In the genomic region with DNA sequence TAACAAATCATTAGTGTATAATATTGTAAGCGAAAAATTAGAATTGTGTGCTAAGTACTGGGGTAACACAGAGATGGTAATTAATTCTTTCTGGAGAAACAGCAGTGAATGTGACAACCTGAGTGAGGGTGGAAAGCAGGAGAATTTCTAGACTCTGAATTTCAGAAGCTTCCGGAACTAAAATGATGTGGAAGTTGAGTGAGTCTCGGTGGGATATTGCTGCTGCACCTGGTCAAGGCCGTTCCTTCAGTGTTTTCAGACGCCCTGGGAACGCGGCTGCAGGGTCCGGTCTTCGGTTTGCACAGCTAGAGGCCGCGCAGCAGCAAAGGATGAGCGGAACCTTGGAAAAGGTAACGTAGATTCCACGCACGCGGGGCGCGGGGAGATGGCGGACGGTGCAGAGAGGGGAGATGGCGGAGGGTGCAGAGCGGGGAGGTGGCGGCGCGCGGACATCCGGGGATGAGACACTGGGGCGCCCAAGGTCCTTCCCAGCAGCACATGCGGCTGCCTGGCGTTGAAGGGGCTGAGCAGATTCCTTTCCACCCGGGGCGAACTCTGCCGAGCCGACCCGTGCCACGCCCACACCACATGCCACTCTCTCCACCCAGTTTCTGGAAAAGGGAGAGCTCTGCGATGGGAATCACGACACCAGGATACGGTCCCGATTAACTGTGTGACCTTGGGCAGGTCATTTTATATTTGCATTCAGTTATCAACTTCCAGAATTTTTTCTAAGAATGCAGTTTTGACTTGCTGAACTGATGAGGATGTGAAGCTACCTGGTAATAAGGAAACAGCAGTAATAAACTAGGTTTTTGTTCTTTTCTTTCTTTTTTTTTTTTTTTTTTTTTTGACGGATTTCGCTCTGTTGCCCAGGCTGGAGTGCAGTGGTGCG, we compare ENCODE assay signal across 1 cellular context.
A peak's percentile ranks its signal among the peaks of the same experiment; 100 is the strongest.
TF ChIP-seq lines count a peak whose summit lies in the region.

A gene (plus strand): TSS at position 232 of the 895 bp plus-strand sequence. CDS start 98 bp downstream, at position 330.

TF ChIP-seq in HepG2, 621 proteins besides CTCF, POLR2A, EP300 and RAD21 (continued from another document and continues in another):
- TF ChIP-seq, protein P1, sequence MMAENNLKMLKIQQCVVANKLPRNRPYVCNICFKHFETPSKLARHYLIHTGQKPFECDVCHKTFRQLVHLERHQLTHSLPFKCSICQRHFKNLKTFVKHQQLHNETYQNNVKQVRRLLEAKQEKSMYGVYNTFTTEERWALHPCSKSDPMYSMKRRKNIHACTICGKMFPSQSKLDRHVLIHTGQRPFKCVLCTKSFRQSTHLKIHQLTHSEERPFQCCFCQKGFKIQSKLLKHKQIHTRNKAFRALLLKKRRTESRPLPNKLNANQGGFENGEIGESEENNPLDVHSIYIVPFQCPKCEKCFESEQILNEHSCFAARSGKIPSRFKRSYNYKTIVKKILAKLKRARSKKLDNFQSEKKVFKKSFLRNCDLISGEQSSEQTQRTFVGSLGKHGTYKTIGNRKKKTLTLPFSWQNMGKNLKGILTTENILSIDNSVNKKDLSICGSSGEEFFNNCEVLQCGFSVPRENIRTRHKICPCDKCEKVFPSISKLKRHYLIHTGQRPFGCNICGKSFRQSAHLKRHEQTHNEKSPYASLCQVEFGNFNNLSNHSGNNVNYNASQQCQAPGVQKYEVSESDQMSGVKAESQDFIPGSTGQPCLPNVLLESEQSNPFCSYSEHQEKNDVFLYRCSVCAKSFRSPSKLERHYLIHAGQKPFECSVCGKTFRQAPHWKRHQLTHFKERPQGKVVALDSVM (CRISPR knock-in tag; IDR thresholded peaks at IDR 0.05), result peak; percentile 74
- TF ChIP-seq FOSL1 (CRISPR knock-in tag; IDR thresholded peaks at IDR 0.05; ENCODE audit: borderline replicate concordance), result no peak
- TF ChIP-seq, protein P2, sequence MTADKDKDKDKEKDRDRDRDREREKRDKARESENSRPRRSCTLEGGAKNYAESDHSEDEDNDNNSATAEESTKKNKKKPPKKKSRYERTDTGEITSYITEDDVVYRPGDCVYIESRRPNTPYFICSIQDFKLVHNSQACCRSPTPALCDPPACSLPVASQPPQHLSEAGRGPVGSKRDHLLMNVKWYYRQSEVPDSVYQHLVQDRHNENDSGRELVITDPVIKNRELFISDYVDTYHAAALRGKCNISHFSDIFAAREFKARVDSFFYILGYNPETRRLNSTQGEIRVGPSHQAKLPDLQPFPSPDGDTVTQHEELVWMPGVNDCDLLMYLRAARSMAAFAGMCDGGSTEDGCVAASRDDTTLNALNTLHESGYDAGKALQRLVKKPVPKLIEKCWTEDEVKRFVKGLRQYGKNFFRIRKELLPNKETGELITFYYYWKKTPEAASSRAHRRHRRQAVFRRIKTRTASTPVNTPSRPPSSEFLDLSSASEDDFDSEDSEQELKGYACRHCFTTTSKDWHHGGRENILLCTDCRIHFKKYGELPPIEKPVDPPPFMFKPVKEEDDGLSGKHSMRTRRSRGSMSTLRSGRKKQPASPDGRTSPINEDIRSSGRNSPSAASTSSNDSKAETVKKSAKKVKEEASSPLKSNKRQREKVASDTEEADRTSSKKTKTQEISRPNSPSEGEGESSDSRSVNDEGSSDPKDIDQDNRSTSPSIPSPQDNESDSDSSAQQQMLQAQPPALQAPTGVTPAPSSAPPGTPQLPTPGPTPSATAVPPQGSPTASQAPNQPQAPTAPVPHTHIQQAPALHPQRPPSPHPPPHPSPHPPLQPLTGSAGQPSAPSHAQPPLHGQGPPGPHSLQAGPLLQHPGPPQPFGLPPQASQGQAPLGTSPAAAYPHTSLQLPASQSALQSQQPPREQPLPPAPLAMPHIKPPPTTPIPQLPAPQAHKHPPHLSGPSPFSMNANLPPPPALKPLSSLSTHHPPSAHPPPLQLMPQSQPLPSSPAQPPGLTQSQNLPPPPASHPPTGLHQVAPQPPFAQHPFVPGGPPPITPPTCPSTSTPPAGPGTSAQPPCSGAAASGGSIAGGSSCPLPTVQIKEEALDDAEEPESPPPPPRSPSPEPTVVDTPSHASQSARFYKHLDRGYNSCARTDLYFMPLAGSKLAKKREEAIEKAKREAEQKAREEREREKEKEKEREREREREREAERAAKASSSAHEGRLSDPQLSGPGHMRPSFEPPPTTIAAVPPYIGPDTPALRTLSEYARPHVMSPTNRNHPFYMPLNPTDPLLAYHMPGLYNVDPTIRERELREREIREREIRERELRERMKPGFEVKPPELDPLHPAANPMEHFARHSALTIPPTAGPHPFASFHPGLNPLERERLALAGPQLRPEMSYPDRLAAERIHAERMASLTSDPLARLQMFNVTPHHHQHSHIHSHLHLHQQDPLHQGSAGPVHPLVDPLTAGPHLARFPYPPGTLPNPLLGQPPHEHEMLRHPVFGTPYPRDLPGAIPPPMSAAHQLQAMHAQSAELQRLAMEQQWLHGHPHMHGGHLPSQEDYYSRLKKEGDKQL (CRISPR knock-in tag; IDR thresholded peaks at IDR 0.05; ENCODE audit: low read depth), result no peak; the same call in 1 of the 2 replicates
- TF ChIP-seq, protein P3, sequence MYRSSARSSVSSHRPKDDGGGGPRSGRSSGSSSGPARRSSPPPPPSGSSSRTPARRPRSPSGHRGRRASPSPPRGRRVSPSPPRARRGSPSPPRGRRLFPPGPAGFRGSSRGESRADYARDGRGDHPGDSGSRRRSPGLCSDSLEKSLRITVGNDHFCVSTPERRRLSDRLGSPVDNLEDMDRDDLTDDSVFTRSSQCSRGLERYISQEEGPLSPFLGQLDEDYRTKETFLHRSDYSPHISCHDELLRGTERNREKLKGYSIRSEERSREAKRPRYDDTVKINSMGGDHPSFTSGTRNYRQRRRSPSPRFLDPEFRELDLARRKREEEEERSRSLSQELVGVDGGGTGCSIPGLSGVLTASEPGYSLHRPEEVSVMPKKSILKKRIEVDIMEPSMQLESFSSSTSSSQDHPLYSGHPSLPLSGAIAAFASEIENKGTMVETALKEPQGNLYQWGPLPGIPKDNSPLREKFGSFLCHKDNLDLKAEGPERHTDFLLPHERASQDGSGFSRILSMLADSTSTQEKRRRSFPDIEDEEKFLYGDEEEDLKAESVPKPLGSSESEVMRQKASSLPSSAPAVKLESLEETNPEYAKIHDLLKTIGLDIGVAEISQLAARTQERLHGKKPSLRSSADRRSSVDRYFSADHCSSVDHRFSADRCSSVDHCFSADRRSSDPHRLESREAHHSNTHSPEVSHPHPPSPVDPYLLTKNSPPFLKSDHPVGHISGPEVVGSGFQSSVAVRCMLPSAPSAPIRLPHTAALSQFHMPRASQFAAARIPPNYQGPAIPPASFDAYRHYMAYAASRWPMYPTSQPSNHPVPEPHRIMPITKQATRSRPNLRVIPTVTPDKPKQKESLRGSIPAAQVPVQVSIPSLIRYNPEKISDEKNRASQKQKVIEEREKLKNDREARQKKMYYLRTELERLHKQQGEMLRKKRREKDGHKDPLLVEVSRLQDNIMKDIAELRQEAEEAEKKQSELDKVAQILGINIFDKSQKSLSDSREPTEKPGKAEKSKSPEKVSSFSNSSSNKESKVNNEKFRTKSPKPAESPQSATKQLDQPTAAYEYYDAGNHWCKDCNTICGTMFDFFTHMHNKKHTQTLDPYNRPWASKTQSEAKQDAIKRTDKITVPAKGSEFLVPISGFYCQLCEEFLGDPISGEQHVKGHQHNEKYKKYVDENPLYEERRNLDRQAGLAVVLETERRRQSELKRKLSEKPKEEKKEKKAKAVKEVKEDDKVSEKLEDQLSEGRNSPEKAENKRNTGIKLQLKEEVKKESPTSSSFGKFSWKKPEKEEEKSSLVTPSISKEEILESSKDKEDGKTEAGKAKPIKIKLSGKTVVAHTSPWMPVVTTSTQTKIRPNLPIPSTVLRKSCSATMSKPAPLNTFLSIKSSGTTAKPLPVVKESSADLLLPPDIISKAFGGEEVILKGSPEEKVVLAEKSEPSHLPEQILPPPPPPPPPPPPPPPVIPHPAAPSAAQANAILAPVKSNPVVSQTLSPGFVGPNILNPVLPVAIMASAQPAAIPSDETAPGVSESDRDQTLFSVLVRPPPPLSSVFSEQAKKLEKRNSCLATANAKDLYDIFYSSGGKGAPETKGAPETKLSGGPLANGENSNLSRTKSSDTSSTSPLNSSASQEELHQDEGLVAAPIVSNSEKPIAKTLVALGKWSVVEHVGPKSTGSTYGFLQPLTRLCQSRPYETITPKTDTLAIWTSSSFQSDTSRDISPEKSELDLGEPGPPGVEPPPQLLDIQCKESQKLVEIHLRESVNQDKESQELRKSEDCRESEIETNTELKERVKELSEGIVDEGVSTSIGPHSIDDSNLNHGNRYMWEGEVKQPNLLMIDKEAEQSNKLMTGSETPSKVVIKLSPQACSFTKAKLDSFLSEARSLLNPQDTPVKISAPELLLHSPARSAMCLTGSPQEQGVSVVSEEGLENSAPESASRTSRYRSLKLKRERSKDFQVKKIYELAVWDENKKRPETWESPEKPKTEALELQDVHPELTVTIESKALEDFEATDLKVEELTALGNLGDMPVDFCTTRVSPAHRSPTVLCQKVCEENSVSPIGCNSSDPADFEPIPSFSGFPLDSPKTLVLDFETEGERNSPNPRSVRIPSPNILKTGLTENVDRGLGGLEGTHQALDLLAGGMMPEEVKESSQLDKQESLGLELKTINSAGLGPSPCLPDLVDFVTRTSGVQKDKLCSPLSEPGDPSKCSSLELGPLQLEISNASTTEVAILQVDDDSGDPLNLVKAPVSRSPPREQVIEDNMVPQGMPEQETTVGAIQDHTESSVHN (CRISPR knock-in tag; IDR thresholded peaks at IDR 0.05), result 0 out of 2 replicates have a peak, but pooled peaks have one; percentile 68
- TF ChIP-seq MYC (CRISPR knock-in tag; IDR thresholded peaks at IDR 0.05; ENCODE audit: borderline replicate concordance), result peak; percentile 98
- no peak for TF ChIP-seq ZNF367 (CRISPR knock-in tag; IDR thresholded peaks at IDR 0.05; ENCODE audit: borderline replicate concordance)
- TF ChIP-seq, protein P4, sequence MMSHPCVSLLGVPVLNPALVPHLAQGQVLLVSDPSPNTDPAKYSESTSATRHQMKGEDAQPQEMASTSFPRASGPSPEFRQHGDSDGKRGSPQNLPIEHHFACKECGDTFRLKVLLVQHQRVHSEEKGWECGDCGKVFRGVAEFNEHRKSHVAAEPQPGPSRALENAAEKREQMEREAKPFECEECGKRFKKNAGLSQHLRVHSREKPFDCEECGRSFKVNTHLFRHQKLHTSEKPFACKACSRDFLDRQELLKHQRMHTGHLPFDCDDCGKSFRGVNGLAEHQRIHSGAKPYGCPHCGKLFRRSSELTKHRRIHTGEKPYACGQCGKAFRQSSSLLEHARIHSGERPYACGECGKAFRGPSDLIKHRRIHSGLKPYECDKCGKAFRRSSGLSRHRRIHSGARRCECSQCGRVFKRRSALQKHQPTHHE (CRISPR knock-in tag; IDR thresholded peaks at IDR 0.05; ENCODE audit: borderline replicate concordance), result 0 out of 2 replicates have a peak, but pooled peaks have one; percentile 57
- TF ChIP-seq, protein P5, sequence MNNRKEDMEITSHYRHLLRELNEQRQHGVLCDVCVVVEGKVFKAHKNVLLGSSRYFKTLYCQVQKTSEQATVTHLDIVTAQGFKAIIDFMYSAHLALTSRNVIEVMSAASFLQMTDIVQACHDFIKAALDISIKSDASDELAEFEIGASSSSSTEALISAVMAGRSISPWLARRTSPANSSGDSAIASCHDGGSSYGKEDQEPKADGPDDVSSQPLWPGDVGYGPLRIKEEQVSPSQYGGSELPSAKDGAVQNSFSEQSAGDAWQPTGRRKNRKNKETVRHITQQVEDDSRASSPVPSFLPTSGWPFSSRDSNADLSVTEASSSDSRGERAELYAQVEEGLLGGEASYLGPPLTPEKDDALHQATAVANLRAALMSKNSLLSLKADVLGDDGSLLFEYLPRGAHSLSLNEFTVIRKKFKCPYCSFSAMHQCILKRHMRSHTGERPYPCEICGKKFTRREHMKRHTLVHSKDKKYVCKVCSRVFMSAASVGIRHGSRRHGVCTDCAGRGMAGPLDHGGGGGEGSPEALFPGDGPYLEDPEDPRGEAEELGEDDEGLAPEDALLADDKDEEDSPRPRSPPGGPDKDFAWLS (CRISPR knock-in tag; IDR thresholded peaks at IDR 0.05; ENCODE audit: borderline replicate concordance), result no peak
- peak; percentile 56; the same call in 1 of the 2 replicates for TF ChIP-seq GATA4 (IDR thresholded peaks at IDR 0.05; ENCODE audit: borderline replicate concordance, low read depth)
- TF ChIP-seq, protein P6, sequence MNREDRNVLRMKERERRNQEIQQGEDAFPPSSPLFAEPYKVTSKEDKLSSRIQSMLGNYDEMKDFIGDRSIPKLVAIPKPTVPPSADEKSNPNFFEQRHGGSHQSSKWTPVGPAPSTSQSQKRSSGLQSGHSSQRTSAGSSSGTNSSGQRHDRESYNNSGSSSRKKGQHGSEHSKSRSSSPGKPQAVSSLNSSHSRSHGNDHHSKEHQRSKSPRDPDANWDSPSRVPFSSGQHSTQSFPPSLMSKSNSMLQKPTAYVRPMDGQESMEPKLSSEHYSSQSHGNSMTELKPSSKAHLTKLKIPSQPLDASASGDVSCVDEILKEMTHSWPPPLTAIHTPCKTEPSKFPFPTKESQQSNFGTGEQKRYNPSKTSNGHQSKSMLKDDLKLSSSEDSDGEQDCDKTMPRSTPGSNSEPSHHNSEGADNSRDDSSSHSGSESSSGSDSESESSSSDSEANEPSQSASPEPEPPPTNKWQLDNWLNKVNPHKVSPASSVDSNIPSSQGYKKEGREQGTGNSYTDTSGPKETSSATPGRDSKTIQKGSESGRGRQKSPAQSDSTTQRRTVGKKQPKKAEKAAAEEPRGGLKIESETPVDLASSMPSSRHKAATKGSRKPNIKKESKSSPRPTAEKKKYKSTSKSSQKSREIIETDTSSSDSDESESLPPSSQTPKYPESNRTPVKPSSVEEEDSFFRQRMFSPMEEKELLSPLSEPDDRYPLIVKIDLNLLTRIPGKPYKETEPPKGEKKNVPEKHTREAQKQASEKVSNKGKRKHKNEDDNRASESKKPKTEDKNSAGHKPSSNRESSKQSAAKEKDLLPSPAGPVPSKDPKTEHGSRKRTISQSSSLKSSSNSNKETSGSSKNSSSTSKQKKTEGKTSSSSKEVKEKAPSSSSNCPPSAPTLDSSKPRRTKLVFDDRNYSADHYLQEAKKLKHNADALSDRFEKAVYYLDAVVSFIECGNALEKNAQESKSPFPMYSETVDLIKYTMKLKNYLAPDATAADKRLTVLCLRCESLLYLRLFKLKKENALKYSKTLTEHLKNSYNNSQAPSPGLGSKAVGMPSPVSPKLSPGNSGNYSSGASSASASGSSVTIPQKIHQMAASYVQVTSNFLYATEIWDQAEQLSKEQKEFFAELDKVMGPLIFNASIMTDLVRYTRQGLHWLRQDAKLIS (CRISPR knock-in tag; IDR thresholded peaks at IDR 0.05), result no peak
- peak; percentile 54; the same call in 1 of the 2 replicates for TF ChIP-seq MIER2 (CRISPR knock-in tag; IDR thresholded peaks at IDR 0.05)
- peak; percentile 79; the same call in 1 of the 2 replicates for TF ChIP-seq SRY (CRISPR knock-in tag; IDR thresholded peaks at IDR 0.05)
- TF ChIP-seq ZNF235 (CRISPR knock-in tag; IDR thresholded peaks at IDR 0.05; ENCODE audit: borderline replicate concordance), result no peak
- TF ChIP-seq, protein P7, sequence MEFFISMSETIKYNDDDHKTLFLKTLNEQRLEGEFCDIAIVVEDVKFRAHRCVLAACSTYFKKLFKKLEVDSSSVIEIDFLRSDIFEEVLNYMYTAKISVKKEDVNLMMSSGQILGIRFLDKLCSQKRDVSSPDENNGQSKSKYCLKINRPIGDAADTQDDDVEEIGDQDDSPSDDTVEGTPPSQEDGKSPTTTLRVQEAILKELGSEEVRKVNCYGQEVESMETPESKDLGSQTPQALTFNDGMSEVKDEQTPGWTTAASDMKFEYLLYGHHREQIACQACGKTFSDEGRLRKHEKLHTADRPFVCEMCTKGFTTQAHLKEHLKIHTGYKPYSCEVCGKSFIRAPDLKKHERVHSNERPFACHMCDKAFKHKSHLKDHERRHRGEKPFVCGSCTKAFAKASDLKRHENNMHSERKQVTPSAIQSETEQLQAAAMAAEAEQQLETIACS (CRISPR knock-in tag; IDR thresholded peaks at IDR 0.05), result no peak
- no peak for TF ChIP-seq ZNF326 (CRISPR knock-in tag; IDR thresholded peaks at IDR 0.05; ENCODE audit: borderline replicate concordance)
- TF ChIP-seq, protein P8, sequence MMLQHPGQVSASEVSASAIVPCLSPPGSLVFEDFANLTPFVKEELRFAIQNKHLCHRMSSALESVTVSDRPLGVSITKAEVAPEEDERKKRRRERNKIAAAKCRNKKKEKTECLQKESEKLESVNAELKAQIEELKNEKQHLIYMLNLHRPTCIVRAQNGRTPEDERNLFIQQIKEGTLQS (CRISPR knock-in tag; IDR thresholded peaks at IDR 0.05), result 0 out of 2 replicates have a peak, but pooled peaks have one; percentile 25
- peak; percentile 59; the same call in 1 of the 2 replicates for TF ChIP-seq ZNF563 (CRISPR knock-in tag; IDR thresholded peaks at IDR 0.05)
